ENCODE assay signal across 23 cellular contexts in the genomic region with DNA sequence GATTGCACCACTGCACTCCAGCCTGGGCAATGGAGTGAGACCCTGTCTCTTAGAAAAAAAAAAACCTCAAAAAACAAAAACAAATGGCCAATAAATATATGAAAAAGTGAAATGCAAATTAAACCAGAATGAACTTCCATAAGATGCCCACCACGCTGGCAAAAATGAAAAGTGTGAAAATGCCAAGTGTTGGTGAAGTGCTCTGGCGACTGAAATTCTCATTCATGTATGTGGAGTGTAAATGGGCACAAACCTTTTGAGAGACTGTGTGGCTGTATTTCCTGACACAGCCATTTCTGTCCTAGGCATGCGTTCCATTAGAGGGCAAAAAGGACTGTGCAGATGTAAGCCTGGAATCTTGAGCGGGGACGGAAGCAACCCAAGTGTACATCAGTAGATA.
"Had no signal": no experiment of that assay in that cellular context is flagged by ENCODE, and none has a peak within 500 bp of the region (broad histone marks: within the 10 kb centered on the region; RNA-seq: fewer than 3 reads in every experiment).

No MANE protein-coding gene starts in this region.

- FAIRE-seq: pancreas, urothelium cell line had no signal

- ATAC-seq: right cardiac atrium, sciatic nerve, upper lobe of right lung had no signal

- H3K36me3 ChIP-seq: pancreas, prostate gland, upper lobe of right lung had no signal

- H3K27me3 ChIP-seq: pancreas, tibial nerve, upper lobe of right lung had no signal

- H3K4me1 Mint-ChIP-seq: mesothelial cell of epicardium, naive B cell, nephron, neural crest cell had no signal

- DNase-seq: islet precursor cell; left ventricle myocardium inferior; mesendoderm; naive B cell; pancreas; retina; right cardiac atrium; stimulated activated CD4-positive, alpha-beta T cell treated with anti-CD3 and anti-CD28 coated beads, Interleukin-12 subunit alpha, Interleukin-12 subunit beta, amount 100 ng/mL, for 4 hours; stimulated activated CD4-positive, alpha-beta T cell treated with anti-CD3 and anti-CD28 coated beads, Interleukin-15, amount 100 ng/mL, for 24 hours; stimulated activated CD4-positive, alpha-beta T cell treated with anti-CD3 and anti-CD28 coated beads, Interleukin-2, amount 100 ng/mL, for 24 hours; stimulated activated CD4-positive, alpha-beta T cell treated with anti-CD3 and anti-CD28 coated beads, Interleukin-4, amount 100 ng/mL, for 1 hour; stimulated activated naive CD4-positive, alpha-beta T cell; upper lobe of right lung had no signal

- H3K4me3 ChIP-seq: left ventricle myocardium inferior, lung, pancreas, prostate gland, skin epidermis, tibial nerve, upper lobe of right lung had no signal

- H3K27ac Mint-ChIP-seq: mesothelial cell of epicardium; naive B cell; nephron; stimulated activated naive CD8-positive, alpha-beta T cell treated with anti-CD3 and anti-CD28 coated beads, Interleukin-15, Interleukin-2, amounts not matched to agents 100 ng/mL and 50 ng/mL, for 24 hours had no signal

- H3K4me3 Mint-ChIP-seq: mesothelial cell of epicardium; naive B cell; nephron; neural crest cell; stimulated activated naive CD8-positive, alpha-beta T cell treated with anti-CD3 and anti-CD28 coated beads, Interleukin-15, Interleukin-2, amounts not matched to agents 100 ng/mL and 50 ng/mL, for 24 hours had no signal

- H3K9me3 Mint-ChIP-seq: mesothelial cell of epicardium; naive B cell; nephron; neural crest cell; stimulated activated naive CD8-positive, alpha-beta T cell treated with anti-CD3 and anti-CD28 coated beads, Interleukin-15, Interleukin-2, amounts not matched to agents 100 ng/mL and 50 ng/mL, for 24 hours had no signal

- H3K27ac ChIP-seq: left ventricle myocardium inferior, pancreas, prostate gland, skin epidermis, tibial nerve, upper lobe of right lung had no signal

- H3K9me3 ChIP-seq: left ventricle myocardium inferior, pancreas, prostate gland, tibial nerve, upper lobe of right lung had no signal

- H3K4me1 ChIP-seq: left ventricle myocardium inferior, pancreas, prostate gland, tibial nerve, upper lobe of right lung had no signal
